In genomic region chr15:85047271-85047948, GRCh38 we compare ENCODE assay signal across 9 cellular contexts.
A peak's percentile ranks its signal among the peaks of the same experiment; 100 is the strongest.
DNase-seq lines count a peak whose midpoint lies in the region; ATAC-seq and TF ChIP-seq lines count a peak whose summit lies in the region.
"Had no signal": no experiment of that assay in that cellular context is flagged by ENCODE, and none has a peak within 500 bp of the region (broad histone marks: within the 10 kb centered on the region; RNA-seq: fewer than 3 reads in every experiment).

No MANE protein-coding gene starts in this region.

- H3K36me3 Mint-ChIP-seq in mesothelial cell of epicardium = peaks cover 2% of the 10 kb centered on the region
- H3K36me3 Mint-ChIP-seq in endodermal cell (ENCODE audit: low read depth) = no peaks in the 10 kb centered on the region

- no peak for TF ChIP-seq POLR2A in prostate gland (IDR thresholded peaks at IDR 0.05)

- H3K27ac ChIP-seq in prostate gland (peak overlapping the region in 1 of 2 donors; percentile 1), endodermal cell (ENCODE audit: low read depth, low read length) (no peak overlapping the region)
- H3K27ac ChIP-seq: HL-60 had no signal

- TF ChIP-seq CTCF in cardiac fibroblast (IDR thresholded peaks at IDR 0.05; ENCODE audit: low read depth, low read length) (no peak), mesothelial cell of epicardium (IDR thresholded peaks at IDR 0.05; ENCODE audit: unreplicated experiment) (no peak), prostate gland (IDR thresholded peaks at IDR 0.05) (peak in 1 of 4 experiments; percentile 14), endodermal cell (conservative IDR thresholded peaks at IDR 0.05) (no peak)

- no peak for ATAC-seq in HG02763 (IDR thresholded peaks at IDR 0.05; ENCODE audit: unreplicated experiment)

- no peak overlapping the region for H3K9ac ChIP-seq in endodermal cell (ENCODE audit: extremely low read depth, low read length, poor library complexity, severe bottlenecking)

- peaks cover 13% of the 10 kb centered on the region for H3K9me3 Mint-ChIP-seq in mesothelial cell of epicardium
- no peaks in the 10 kb centered on the region for H3K9me3 Mint-ChIP-seq in endodermal cell

- H3K9me3 ChIP-seq in MG63 (no peaks in the 10 kb centered on the region), prostate gland (no peaks in the 10 kb centered on the region), endodermal cell (ENCODE audit: control insufficient read depth, low read length) (no peaks in the 10 kb centered on the region)

- H3K36me3 ChIP-seq in MG63 (no peaks in the 10 kb centered on the region), prostate gland (no peaks in the 10 kb centered on the region), endodermal cell (ENCODE audit: control insufficient read depth, insufficient read depth, low read length) (no peaks in the 10 kb centered on the region)

- no peaks in the 10 kb centered on the region for H3K27me3 ChIP-seq in MG63
- no peaks in the 10 kb centered on the region for H3K27me3 ChIP-seq in prostate gland (replicated peaks; ENCODE audit: insufficient read depth)
- H3K27me3 ChIP-seq in endodermal cell (ENCODE audit: control insufficient read depth, insufficient read depth, low read length, poor library complexity, severe bottlenecking) = no peaks in the 10 kb centered on the region

- H3K27me3 Mint-ChIP-seq in mesothelial cell of epicardium (ENCODE audit: low read depth) = no peaks in the 10 kb centered on the region
- H3K27me3 Mint-ChIP-seq in endodermal cell (ENCODE audit: insufficient read depth) = no peaks in the 10 kb centered on the region

- H3K4me3 ChIP-seq in MG63 (no peak overlapping the region), cardiac fibroblast (replicated peaks in 1 of 2; ENCODE audit: low read depth in 2 of 2, low read length in 2 of 2) (peak overlapping the region in 1 of 2 donors; percentile 11), prostate gland (no peak overlapping the region), endodermal cell (ENCODE audit: low read length) (no peak overlapping the region)

- DNase-seq in Daoy (ENCODE audit: low read depth) (peak; percentile 74), MG63 (peak; percentile 58), cardiac fibroblast (ENCODE audit: low read depth in 2 of 2) (peak; percentile 96 to 97), mesothelial cell of epicardium (ENCODE audit: low spot score in 2 of 2, unreplicated experiment in 2 of 2) (no peak), prostate gland (ENCODE audit: low spot score) (no peak), endodermal cell (no peak), NCI-H1092 treated with DMSO at 0.1 percent for 48 hours (lab: John Stamatoyannopoulos, UW) (no peak)

- H3K27ac Mint-ChIP-seq in mesothelial cell of epicardium (peak overlapping the region; percentile 78), endodermal cell (no peak overlapping the region)

- 20% methylated on average over 7 of the region's 7 CpGs for WGBS in prostate gland
- 89 to 100% methylated on average over 4 to 6 of the region's 7 CpGs for WGBS in endodermal cell (ENCODE audit: insufficient coverage in 1 of 2, insufficient read length in 1 of 2), 2 experiments

- H3K4me1 ChIP-seq in prostate gland (replicated peaks) (no peaks in the 10 kb centered on the region), endodermal cell (ENCODE audit: control insufficient read depth, insufficient read depth, low read length) (peaks cover 6% of the 10 kb centered on the region)

- H3K4me3 Mint-ChIP-seq in mesothelial cell of epicardium (no peak overlapping the region), endodermal cell (no peak overlapping the region)

- H3K4me1 Mint-ChIP-seq in mesothelial cell of epicardium (peaks cover 15% of the 10 kb centered on the region), endodermal cell (peaks cover 17% of the 10 kb centered on the region)

- intact Hi-C loops in prostate gland (cut with DNase I) = no loop called here

Comparison
In these comparisons a context has a peak if more than half of its experiments do, and no peak if none do; other contexts are left out.
1. DNase-seq: peak in Daoy (single experiment), MG63 (single experiment) and cardiac fibroblast (2 of 2); none in mesothelial cell of epicardium (0 of 2), prostate gland (single experiment), endodermal cell (single experiment) and NCI-H1092 treated with DMSO at 0.1 percent for 48 hours (single experiment).